In the genomic region with DNA sequence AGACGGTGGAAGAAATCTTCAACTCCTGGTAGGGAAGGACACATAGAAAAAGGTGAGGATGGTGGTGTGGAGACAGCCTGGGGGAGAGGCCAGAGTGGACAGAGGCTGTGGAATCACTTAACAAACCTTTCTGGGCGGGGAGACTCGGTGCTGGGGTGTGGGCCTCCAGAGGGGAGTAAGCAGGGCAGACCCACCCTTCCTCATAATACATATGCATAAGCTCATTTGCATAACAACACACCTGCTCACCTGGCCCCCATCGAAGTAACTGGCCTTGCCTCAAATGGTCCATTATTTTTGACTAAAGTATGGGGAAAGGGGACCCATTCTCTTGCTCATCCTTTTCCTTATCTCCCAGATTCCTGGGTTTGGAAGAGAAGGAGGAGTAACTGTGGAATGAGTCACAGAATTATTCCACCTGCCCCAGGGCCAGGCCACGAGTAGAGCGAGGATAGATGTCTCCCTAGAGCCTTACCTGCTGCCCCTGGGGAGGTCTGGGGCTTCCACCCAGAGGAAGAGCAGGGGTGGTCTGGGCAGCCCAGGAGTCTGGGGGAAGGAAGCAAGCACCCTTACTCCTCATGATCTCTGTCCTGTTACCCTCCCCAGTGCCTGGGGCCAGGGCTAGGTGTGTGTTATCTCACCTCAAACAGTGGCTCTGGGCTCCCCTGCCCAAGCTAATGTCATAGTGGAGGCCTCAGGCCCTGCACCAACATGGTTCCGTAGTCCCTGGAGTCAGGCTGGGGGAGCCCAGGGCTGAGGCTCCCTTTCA, we compare ENCODE assay signal across 18 cellular contexts. TPM values are rescaled to one million over a fixed set of nuclear protein-coding genes. Genes with fewer than 3 reads are reported as not detected.
A peak's percentile ranks its signal among the peaks of the same experiment; 100 is the strongest.
DNase-seq lines count a peak whose midpoint lies in the region; ATAC-seq and TF ChIP-seq lines count a peak whose summit lies in the region.
"Had no signal": no experiment of that assay in that cellular context is flagged by ENCODE, and none has a peak within 500 bp of the region (broad histone marks: within the 10 kb centered on the region; RNA-seq: fewer than 3 reads in every experiment).

No MANE protein-coding gene starts in this region.

- H3K9me3 ChIP-seq in PC-3 (ENCODE audit: low read length) = no peaks in the 10 kb centered on the region
- H3K9me3 ChIP-seq in osteoblast (ENCODE audit: low read depth, low read length) = no peaks in the 10 kb centered on the region
- H3K9me3 ChIP-seq: right lobe of liver, stomach, tibial artery had no signal

- peak; percentile 66 for DNase-seq in H7
- peak; percentile 40 for DNase-seq in PC-3
- no peak for DNase-seq in foreskin keratinocyte
- peak; percentile 62 for DNase-seq in osteoblast (ENCODE audit: insufficient read length, low spot score, missing footprints)
- no peak for DNase-seq in HUDEP-2 (lab: John Stamatoyannopoulos, UW; ENCODE audit: unreplicated experiment in 76 of 76)
- no peak for DNase-seq in mucosa of gallbladder (ENCODE audit: low spot score)
- no peak for DNase-seq in T-helper 2 cell
- DNase-seq: amygdala, MV-4-11, NCI-H2171, NCI-H524 treated with DMSO at 0.1 percent for 48 hours, right lobe of liver, stomach, tibial artery had no signal

- POLR2A ChIA-PET in PC-3 (lab: Charles Lee; ENCODE audit: unreplicated experiment) = no interaction called here

- H3K9ac ChIP-seq in PC-3 (ENCODE audit: low read length) = no peak overlapping the region
- H3K9ac ChIP-seq: parathyroid adenoma had no signal

- no peaks in the 10 kb centered on the region for H3F3A ChIP-seq in PC-3 (ENCODE audit: low read length, unreplicated experiment)

- H2AFZ ChIP-seq in PC-3 (ENCODE audit: low read length) (no peak overlapping the region), osteoblast (ENCODE audit: low read length) (no peak overlapping the region)
- H2AFZ ChIP-seq: parathyroid adenoma had no signal

- peak; percentile 52 for ATAC-seq in PC-3
- peak; percentile 69 for ATAC-seq in foreskin keratinocyte
- ATAC-seq: natural killer cell treated with Interleukin-12 subunit alpha and Interleukin-12 subunit beta and Interleukin-15 and Interleukin-18, amount 100 ng/mL, for 72 hours had no signal

- no peaks in the 10 kb centered on the region for H3K36me3 ChIP-seq in H7 (replicated peaks; ENCODE audit: control insufficient read depth, insufficient read depth, low read length)
- H3K36me3 ChIP-seq in PC-3 (ENCODE audit: low read depth, low read length) = no peaks in the 10 kb centered on the region
- H3K36me3 ChIP-seq in osteoblast (ENCODE audit: insufficient read depth, low read length) = no peaks in the 10 kb centered on the region
- H3K36me3 ChIP-seq: right lobe of liver, stomach, tibial artery had no signal

- H3K4me2 ChIP-seq in PC-3 (ENCODE audit: low read length) (no peak overlapping the region), osteoblast (ENCODE audit: insufficient read depth, low read length) (no peak overlapping the region)

- H3K4me3 ChIP-seq in H7 (ENCODE audit: insufficient read depth, low read depth, low read length) (no peak overlapping the region), PC-3 (ENCODE audit: low read length) (no peak overlapping the region), osteoblast (ENCODE audit: insufficient read depth, low read length) (no peak overlapping the region)
- H3K4me3 ChIP-seq: coronary artery, right lobe of liver, SK-N-MC, stomach, tibial artery had no signal

- H4K20me1 ChIP-seq in PC-3 (ENCODE audit: low read length) = no peaks in the 10 kb centered on the region
- H4K20me1 ChIP-seq in osteoblast (ENCODE audit: insufficient read depth, low read length) = no peaks in the 10 kb centered on the region

- no peak for TF ChIP-seq CTCF in PC-3 (conservative IDR thresholded peaks at IDR 0.05; ENCODE audit: low read depth, low read length)
- no peak for TF ChIP-seq CTCF in foreskin keratinocyte (conservative IDR thresholded peaks at IDR 0.05)
- TF ChIP-seq CTCF in osteoblast (IDR thresholded peaks at IDR 0.05; ENCODE audit: extremely low read depth, low read depth, low read length) = no peak

- H3K9me2 ChIP-seq in PC-3 (replicated peaks; ENCODE audit: low read length) = no peaks in the 10 kb centered on the region

- H3K4me1 ChIP-seq in PC-3 (ENCODE audit: insufficient read depth, low read length) = no peaks in the 10 kb centered on the region
- H3K4me1 ChIP-seq in foreskin keratinocyte = peaks cover 7% of the 10 kb centered on the region
- H3K4me1 ChIP-seq in osteoblast (ENCODE audit: insufficient read depth, low read length) = peaks cover 12% of the 10 kb centered on the region
- H3K4me1 ChIP-seq: parathyroid adenoma, right lobe of liver, tibial artery had no signal

- CTCF ChIA-PET in PC-3 (lab: Charles Lee) = no interaction called here

- no TSS peak for BruUV-seq in PC-3 (replicated peaks; lab: Mats Ljungman, UMichigan)

- no peaks in the 10 kb centered on the region for H3K79me2 ChIP-seq in PC-3 (ENCODE audit: low read length)
- no peaks in the 10 kb centered on the region for H3K79me2 ChIP-seq in osteoblast (ENCODE audit: insufficient read depth, low read length)
- H3K79me2 ChIP-seq: parathyroid adenoma had no signal

- intact Hi-C loops in PC-3 (cut with micrococcal nuclease) = no loop called here

- no peaks in the 10 kb centered on the region; the same call in 1 of the 2 replicates for H3K27me3 ChIP-seq in H7 (ENCODE audit: control insufficient read depth, insufficient read depth, low read length)
- no peaks in the 10 kb centered on the region for H3K27me3 ChIP-seq in PC-3 (ENCODE audit: low read length)
- no peaks in the 10 kb centered on the region for H3K27me3 ChIP-seq in foreskin keratinocyte
- H3K27me3 ChIP-seq in osteoblast (ENCODE audit: insufficient read depth, low read length) = peaks cover 6% of the 10 kb centered on the region
- H3K27me3 ChIP-seq: right lobe of liver, stomach had no signal

- H3K27ac ChIP-seq in PC-3 (ENCODE audit: low read length) (no peak overlapping the region), foreskin keratinocyte (no peak overlapping the region), osteoblast (ENCODE audit: low read depth, low read length) (no peak overlapping the region)
- H3K27ac ChIP-seq: coronary artery, parathyroid adenoma, right lobe of liver, SK-N-MC, stomach, tibial artery had no signal

RNA-seq across cellular contexts. Expression of gene VEGFA, which starts 10.7 kb away (rescaled TPM):
- total RNA-seq in H7 (2014; rRNA removed; shearing (Covaris generic)) = 32.1 and 39.6 TPM in 2 replicates
- 146 and 190 TPM in 2 replicates for total RNA-seq in PC-3 (2014; rRNA removed)
- total RNA-seq in foreskin keratinocyte = 88.6 and 89.7 TPM in 2 replicates
- polyA plus RNA-seq in foreskin keratinocyte = 42.5 and 48.3 TPM in 2 replicates
- total RNA-seq in osteoblast = 152 and 193 TPM in 2 replicates
- total RNA-seq in mucosa of gallbladder = 420 TPM

Comparison
In these comparisons a context has a peak if more than half of its experiments do, and no peak if none do; other contexts are left out.
1. DNase-seq: peak in H7 (single experiment), PC-3 (single experiment) and osteoblast (single experiment); none in foreskin keratinocyte (0 of 2), HUDEP-2 (0 of 76), mucosa of gallbladder (single experiment) and T-helper 2 cell (0 of 5).